Comparison of ENCODE assay signal across 8 cellular contexts in the genomic region with DNA sequence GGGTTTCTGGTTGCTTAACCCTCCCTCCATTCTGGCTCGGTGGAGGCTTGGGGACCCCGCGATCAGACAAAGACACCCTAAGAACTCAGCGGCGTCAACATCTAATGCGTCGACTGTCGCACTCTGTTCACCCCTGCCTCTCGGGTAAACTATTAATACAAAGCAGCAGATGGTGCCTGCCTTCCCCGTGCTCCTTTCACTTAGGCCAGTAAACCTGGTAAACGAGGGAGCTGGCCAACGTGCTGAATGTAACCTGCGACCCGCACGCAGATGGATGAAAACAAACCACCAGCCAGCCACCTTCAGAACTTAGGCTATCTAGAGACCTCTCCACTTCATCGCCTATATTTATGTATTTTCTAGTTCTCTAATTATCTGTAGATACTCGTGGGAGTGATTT. TPM values are rescaled to one million over a fixed set of nuclear protein-coding genes. Genes with fewer than 3 reads are reported as not detected.
DNase-seq lines count a peak whose midpoint lies in the region; ATAC-seq, FAIRE-seq and TF ChIP-seq lines count a peak whose summit lies in the region.

No MANE protein-coding gene starts in this region.

- no peak for TF ChIP-seq RAD21 in liver (IDR thresholded peaks at IDR 0.05)

- H3K9ac ChIP-seq in DND-41 (ENCODE audit: low read depth, low read length) (no peak overlapping the region), liver (ENCODE audit: low read depth in 1 of 2, low read length in 2 of 2) (no peak overlapping the region)

- H3K9me3 ChIP-seq in DND-41 (ENCODE audit: insufficient read depth, low read length, severe bottlenecking): no peaks in the 10 kb centered on the region
- peaks cover 0 to 6% (median under 1%) of the 10 kb centered on the region in 4 donors for H3K9me3 ChIP-seq in liver (ENCODE audit: control insufficient read depth in 4 of 4, low read length in 3 of 4)

- DNase-seq in DND-41 (peak; percentile 11), NCI-H1092 (lab: John Stamatoyannopoulos, UW) (peak; percentile 13), bronchial epithelial cell (ENCODE audit: low read depth) (peak; percentile 41), mesenteric fat pad (ENCODE audit: low spot score) (no peak), pons (ENCODE audit: low spot score) (no peak), midbrain (lab: John Stamatoyannopoulos, UW) (no peak)

- TF ChIP-seq CTCF in DND-41 (IDR thresholded peaks at IDR 0.05; ENCODE audit: borderline replicate concordance, extremely low read depth, low read length, poor library complexity, severe bottlenecking): no peak
- TF ChIP-seq CTCF in bronchial epithelial cell (IDR thresholded peaks at IDR 0.05; ENCODE audit: insufficient read depth, low read length, severe bottlenecking): no peak
- TF ChIP-seq CTCF in liver (IDR thresholded peaks at IDR 0.05; ENCODE audit: low read depth, low read length, missing input control): no peak

- FAIRE-seq in bronchial epithelial cell (lab: Jason Lieb, UNC): no peak

- H3K27me3 ChIP-seq in DND-41 (ENCODE audit: insufficient read depth, low read length, poor library complexity) (no peaks in the 10 kb centered on the region), bronchial epithelial cell (ENCODE audit: control insufficient read depth, insufficient read depth, low read length) (peaks cover 31% of the 10 kb centered on the region), liver (ENCODE audit: control insufficient read depth in 4 of 4, insufficient read depth in 4 of 4, low read length in 3 of 4) (peaks cover 0 to 18% (median 8%) of the 10 kb centered on the region in 4 donors)

- no peaks in the 10 kb centered on the region for H4K20me1 ChIP-seq in DND-41 (ENCODE audit: insufficient read depth, low read length)

- H3K27ac ChIP-seq in DND-41 (ENCODE audit: low read length): no peak overlapping the region
- H3K27ac ChIP-seq in liver (ENCODE audit: low read depth in 1 of 2, low read length in 2 of 2): no peak overlapping the region

- H3K4me3 ChIP-seq in DND-41 (ENCODE audit: low read depth in 1 of 2, low read length in 2 of 2) (no peak overlapping the region), bronchial epithelial cell (ENCODE audit: low read depth, low read length) (no peak overlapping the region), liver (ENCODE audit: low read depth in 1 of 3, low read length in 3 of 3) (no peak overlapping the region)

- no peak overlapping the region for H2AFZ ChIP-seq in DND-41 (ENCODE audit: low read depth, low read length)

- H3K79me2 ChIP-seq in DND-41 (ENCODE audit: insufficient read depth, low read length): no peaks in the 10 kb centered on the region

- H3K4me1 ChIP-seq in DND-41 (ENCODE audit: insufficient read depth, low read length) (no peaks in the 10 kb centered on the region), liver (ENCODE audit: control insufficient read depth in 4 of 4, insufficient read depth in 4 of 4, low read length in 3 of 4) (peaks cover 6 to 15% (median 9%) of the 10 kb centered on the region in 4 donors)

- no peak overlapping the region for H3K4me2 ChIP-seq in DND-41 (ENCODE audit: insufficient read depth, low read length)

- H3K36me3 ChIP-seq in DND-41 (ENCODE audit: insufficient read depth, low read length): no peaks in the 10 kb centered on the region
- H3K36me3 ChIP-seq in bronchial epithelial cell (ENCODE audit: control insufficient read depth, insufficient read depth, low read length): no peaks in the 10 kb centered on the region
- no peaks in the 10 kb centered on the region for H3K36me3 ChIP-seq in liver (ENCODE audit: control insufficient read depth in 4 of 4, insufficient read depth in 3 of 4, low read depth in 1 of 4, low read length in 3 of 4)

- no peak for ATAC-seq in DND-41 (ENCODE audit: insufficient read depth, low read depth)
- ATAC-seq in HG02852 (IDR thresholded peaks at IDR 0.05; ENCODE audit: unreplicated experiment): no peak

- WGBS in liver: 6% methylated on average over 17 of the region's 17 CpGs

TF ChIP-seq in liver, 16 proteins besides CTCF, POLR2A, EP300 and RAD21:
- TF ChIP-seq, protein P1, sequence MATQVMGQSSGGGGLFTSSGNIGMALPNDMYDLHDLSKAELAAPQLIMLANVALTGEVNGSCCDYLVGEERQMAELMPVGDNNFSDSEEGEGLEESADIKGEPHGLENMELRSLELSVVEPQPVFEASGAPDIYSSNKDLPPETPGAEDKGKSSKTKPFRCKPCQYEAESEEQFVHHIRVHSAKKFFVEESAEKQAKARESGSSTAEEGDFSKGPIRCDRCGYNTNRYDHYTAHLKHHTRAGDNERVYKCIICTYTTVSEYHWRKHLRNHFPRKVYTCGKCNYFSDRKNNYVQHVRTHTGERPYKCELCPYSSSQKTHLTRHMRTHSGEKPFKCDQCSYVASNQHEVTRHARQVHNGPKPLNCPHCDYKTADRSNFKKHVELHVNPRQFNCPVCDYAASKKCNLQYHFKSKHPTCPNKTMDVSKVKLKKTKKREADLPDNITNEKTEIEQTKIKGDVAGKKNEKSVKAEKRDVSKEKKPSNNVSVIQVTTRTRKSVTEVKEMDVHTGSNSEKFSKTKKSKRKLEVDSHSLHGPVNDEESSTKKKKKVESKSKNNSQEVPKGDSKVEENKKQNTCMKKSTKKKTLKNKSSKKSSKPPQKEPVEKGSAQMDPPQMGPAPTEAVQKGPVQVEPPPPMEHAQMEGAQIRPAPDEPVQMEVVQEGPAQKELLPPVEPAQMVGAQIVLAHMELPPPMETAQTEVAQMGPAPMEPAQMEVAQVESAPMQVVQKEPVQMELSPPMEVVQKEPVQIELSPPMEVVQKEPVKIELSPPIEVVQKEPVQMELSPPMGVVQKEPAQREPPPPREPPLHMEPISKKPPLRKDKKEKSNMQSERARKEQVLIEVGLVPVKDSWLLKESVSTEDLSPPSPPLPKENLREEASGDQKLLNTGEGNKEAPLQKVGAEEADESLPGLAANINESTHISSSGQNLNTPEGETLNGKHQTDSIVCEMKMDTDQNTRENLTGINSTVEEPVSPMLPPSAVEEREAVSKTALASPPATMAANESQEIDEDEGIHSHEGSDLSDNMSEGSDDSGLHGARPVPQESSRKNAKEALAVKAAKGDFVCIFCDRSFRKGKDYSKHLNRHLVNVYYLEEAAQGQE (IDR thresholded peaks at IDR 0.05): peak; percentile 98
- TF ChIP-seq ATF3 (IDR thresholded peaks at IDR 0.05): no peak

RNA-seq across cellular contexts. Expression of gene CADPS, which starts 0.8 kb away (rescaled TPM):
- total RNA-seq in bronchial epithelial cell (1.3 TPM in 1 of 2 replicates, not detected in the other), liver (under 1 TPM; 0.17 to 0.37 TPM), mesenteric fat pad (0.45 TPM)
- under 1 TPM in 1 of 2 donors, not detected in 1; 0.05 TPM for polyA plus RNA-seq in liver

Comparison
In these comparisons a context has a peak if more than half of its experiments do, and no peak if none do; other contexts are left out.
1. DNase-seq: peak in DND-41 (single experiment), NCI-H1092 (single experiment) and bronchial epithelial cell (single experiment); none in mesenteric fat pad (single experiment), pons (single experiment) and midbrain (single experiment).